ENCODE assay signal across 15 cellular contexts in the genomic region with DNA sequence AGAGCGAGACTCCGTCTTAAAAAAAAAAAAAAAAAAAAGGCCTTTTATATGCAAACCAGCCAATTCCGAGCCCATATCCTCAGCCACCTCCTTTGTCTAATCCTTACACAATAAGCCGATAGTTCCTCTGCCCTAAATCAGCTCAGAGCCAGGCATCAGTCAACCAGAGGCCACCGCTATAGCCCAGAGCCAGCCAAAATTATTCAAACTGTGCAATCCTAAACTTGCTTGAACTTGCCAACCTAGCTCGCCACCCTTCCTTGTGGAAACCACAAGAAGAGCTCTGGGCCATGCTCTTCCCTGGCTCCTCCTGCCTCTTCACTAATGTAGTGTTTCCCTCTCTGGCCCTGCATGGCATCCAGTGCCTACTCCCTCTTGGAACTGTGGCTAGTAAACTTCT. TPM values are rescaled to one million over a fixed set of nuclear protein-coding genes. Genes with fewer than 3 reads are reported as not detected.
DNase-seq lines count a peak whose midpoint lies in the region; ATAC-seq and TF ChIP-seq lines count a peak whose summit lies in the region.
"Had no signal": no experiment of that assay in that cellular context is flagged by ENCODE, and none has a peak within 500 bp of the region (broad histone marks: within the 10 kb centered on the region; RNA-seq: fewer than 3 reads in every experiment).

No MANE protein-coding gene starts in this region.

- DNase-seq in DMS 273 (lab: John Stamatoyannopoulos, UW; ENCODE audit: unreplicated experiment): peak; percentile 33
- no peak for DNase-seq in DMS 273 treated with DMSO at 0.1 percent for 48 hours (lab: John Stamatoyannopoulos, UW)
- peak; percentile 2 for DNase-seq in NCI-H526 treated with DMSO at 0.1 percent for 48 hours (lab: John Stamatoyannopoulos, UW)
- DNase-seq in MCF 10A (ENCODE audit: unreplicated experiment): peak; percentile 95
- no peak for DNase-seq in nephron progenitor cell
- DNase-seq in DMS53 (lab: John Stamatoyannopoulos, UW): no peak
- DNase-seq in Caco-2: no peak
- DNase-seq: activated CD4-positive, alpha-beta T cell treated with anti-CD3 and anti-CD28 coated beads for 4 hours; activated gamma-delta T cell treated with Interleukin-2 at 50 U/mL for 16 hours; cerebellar nuclear complex; NCI-H1048; NCI-H2227 treated with DMSO at 0.1 percent for 48 hours; spleen had no signal

- H3K27me3 ChIP-seq in Caco-2 (replicated peaks; ENCODE audit: control insufficient read depth, insufficient read depth, low read length): no peaks in the 10 kb centered on the region
- H3K27me3 ChIP-seq: spleen had no signal

- BruUV-seq in MCF 10A (replicated peaks; lab: Mats Ljungman, UMichigan): no TSS peak
- BruUV-seq in Caco-2 (replicated peaks; lab: Mats Ljungman, UMichigan): no TSS peak

- H3K27ac Mint-ChIP-seq in MCF 10A (ENCODE audit: low read depth, unreplicated experiment) (peak overlapping the region; percentile 42), nephron progenitor cell (peak overlapping the region; percentile 37), Caco-2 (ENCODE audit: unreplicated experiment) (no peak overlapping the region)

- no peak overlapping the region for H3K4me3 ChIP-seq in Caco-2 (ENCODE audit: low read depth, low read length)
- H3K4me3 ChIP-seq: spleen had no signal

- POLR2A ChIA-PET in MCF 10A (lab: Yijun Ruan, JAX): interaction anchor here (0.5 to 2.9 kb wide), 9 partner anchors 13 to 148 kb away, joined by 3 to 14 read pairs (median 5); partner anchors contain the start of genes DCTPP1, SEPHS2 and ZNF747
- POLR2A ChIA-PET in Caco-2 (lab: Charles Lee): no interaction called here

- H3K4me1 Mint-ChIP-seq in MCF 10A (ENCODE audit: insufficient read depth, unreplicated experiment) (peaks cover 20% of the 10 kb centered on the region), nephron progenitor cell (peaks cover 29% of the 10 kb centered on the region), Caco-2 (ENCODE audit: low read depth, unreplicated experiment) (no peaks in the 10 kb centered on the region)

- H3K36me3 Mint-ChIP-seq in MCF 10A (ENCODE audit: insufficient read depth, unreplicated experiment): peaks cover 5% of the 10 kb centered on the region
- H3K36me3 Mint-ChIP-seq in nephron progenitor cell (ENCODE audit: low read depth): no peaks in the 10 kb centered on the region
- no peaks in the 10 kb centered on the region for H3K36me3 Mint-ChIP-seq in Caco-2 (ENCODE audit: insufficient read depth, unreplicated experiment)

- intact Hi-C loops in MCF 10A (cut with micrococcal nuclease) (loop anchor here (2.0 kb wide), 1 partner anchor 37 kb away; the partner anchor contains the start of gene ZNF768), Caco-2 (cut with micrococcal nuclease; ENCODE audit: unreplicated experiment) (no loop called here)

- H3K27me3 Mint-ChIP-seq in MCF 10A (ENCODE audit: insufficient read depth, unreplicated experiment) (no peaks in the 10 kb centered on the region), nephron progenitor cell (ENCODE audit: low read depth, poor library complexity) (peaks cover 36% of the 10 kb centered on the region), Caco-2 (ENCODE audit: insufficient read depth, unreplicated experiment) (no peaks in the 10 kb centered on the region)

- no peaks in the 10 kb centered on the region for H3K9me3 ChIP-seq in Caco-2
- H3K9me3 ChIP-seq: spleen had no signal

- no peak overlapping the region for H3K4me3 Mint-ChIP-seq in MCF 10A (ENCODE audit: unreplicated experiment)
- no peak overlapping the region for H3K4me3 Mint-ChIP-seq in nephron progenitor cell
- H3K4me3 Mint-ChIP-seq in Caco-2 (ENCODE audit: unreplicated experiment): no peak overlapping the region

- H3K4me1 ChIP-seq in Caco-2: no peaks in the 10 kb centered on the region

- H3K9me3 Mint-ChIP-seq in MCF 10A (ENCODE audit: unreplicated experiment) (no peaks in the 10 kb centered on the region), nephron progenitor cell (no peaks in the 10 kb centered on the region), Caco-2 (ENCODE audit: unreplicated experiment) (no peaks in the 10 kb centered on the region)

- CTCF ChIA-PET in MCF 10A (lab: Yijun Ruan, JAX) (interaction anchor here (0.6 to 2.0 kb wide), 5 partner anchors 10 to 433 kb away, joined by 3 to 7 read pairs (median 6); partner anchors contain the start of gene DCTPP1), Caco-2 (lab: Charles Lee) (no interaction called here)

- TF ChIP-seq CTCF in MCF 10A (IDR thresholded peaks at IDR 0.05; ENCODE audit: unreplicated experiment): no peak
- TF ChIP-seq CTCF in nephron progenitor cell (IDR thresholded peaks at IDR 0.05): no peak
- no peak for TF ChIP-seq CTCF in Caco-2 (IDR thresholded peaks at IDR 0.05; ENCODE audit: insufficient read depth in 1 of 2, low read depth in 1 of 2, low read length in 1 of 2, severe bottlenecking in 1 of 2, unreplicated experiment in 1 of 2)

- no peak for ATAC-seq in GM18867 (IDR thresholded peaks at IDR 0.05; ENCODE audit: unreplicated experiment)

- no peaks in the 10 kb centered on the region for H3K36me3 ChIP-seq in Caco-2 (ENCODE audit: control insufficient read depth, insufficient read depth, low read length)

RNA-seq across cellular contexts. Expression of gene ITGAL, which starts 17.7 kb away (rescaled TPM):
- total RNA-seq in MCF 10A (2022) (not detected in 2 replicates), Caco-2 (2022) (0.57 TPM in 1 of 2 replicates, not detected in the other)
- total RNA-seq: HT1080 had no signal

RNA-seq across cellular contexts. Expression of gene ZNF768, which starts 36.2 kb away (rescaled TPM):
- total RNA-seq in MCF 10A (2022) (38.6 and 39.3 TPM in 2 replicates), Caco-2 (2022) (30.3 and 30.6 TPM in 2 replicates)

RNA-seq across cellular contexts. Expression of gene ZNF747, which starts 44.4 kb away (rescaled TPM):
- total RNA-seq in MCF 10A (2022) (13.7 TPM in 2 replicates), Caco-2 (2022) (6.9 and 8.1 TPM in 2 replicates)

RNA-seq across cellular contexts. Expression of gene SEPHS2, which starts 44.5 kb away (rescaled TPM):
- 51.9 and 73.3 TPM in 2 replicates for total RNA-seq in MCF 10A (2022)
- total RNA-seq in Caco-2 (2022): 80.2 and 91.6 TPM in 2 replicates

Comparison
In these comparisons a context has a peak if more than half of its experiments do, and no peak if none do; other contexts are left out.
1. DNase-seq: peak in DMS 273 (single experiment), NCI-H526 treated with DMSO at 0.1 percent for 48 hours (single experiment) and MCF 10A (single experiment); none in DMS 273 treated with DMSO at 0.1 percent for 48 hours (single experiment), nephron progenitor cell (single experiment), DMS53 (single experiment) and Caco-2 (0 of 2).